8 cellular contexts compared by ENCODE assay signal in genomic region chrX:150983526-150984163, GRCh38. TPM values are rescaled to one million over a fixed set of nuclear protein-coding genes. Genes with fewer than 3 reads are reported as not detected.
DNase-seq lines count a peak whose midpoint lies in the region; ATAC-seq, FAIRE-seq and TF ChIP-seq lines count a peak whose summit lies in the region.

No MANE protein-coding gene starts in this region.

- 26% methylated on average over 20 of the region's 95 CpGs; no CpG with 5 or more reads in 1 of the 2 experiments for WGBS in IMR-90 (ENCODE audit: extremely low coverage in 2 of 2, insufficient read length in 1 of 2), 2 experiments
- WGBS in H1 (ENCODE audit: extremely low coverage in 1 of 2, insufficient coverage in 1 of 2, insufficient read length in 1 of 2, insufficient replicate concordance in 2 of 2, low coverage in 1 of 2, low lambda C conversion rate in 2 of 2, missing lambda C conversion rate in 1 of 2), 2 experiments = 4% methylated on average over 15 of the region's 95 CpGs; no CpG with 5 or more reads in 1 of the 2 experiments
- WGBS in prostate gland = 0% methylated on average over 32 of the region's 95 CpGs

- H2AK9ac ChIP-seq in IMR-90 (replicated peaks; ENCODE audit: low read depth, low read length, poor library complexity) = no peak overlapping the region

- H3K56ac ChIP-seq in IMR-90 (ENCODE audit: extremely low read depth, insufficient read depth, low read length) (no peak overlapping the region), H1 (replicated peaks; ENCODE audit: insufficient read length, low read depth, low read length) (no peak overlapping the region)

- H3K4ac ChIP-seq in IMR-90 (ENCODE audit: low read depth, low read length) (no peak overlapping the region), H1 (replicated peaks; ENCODE audit: insufficient read length, low read depth, low read length) (no peak overlapping the region)

- H3K9me1 ChIP-seq in IMR-90 (ENCODE audit: insufficient read depth, low read length) = no peaks in the 10 kb centered on the region

- H3K23ac ChIP-seq in IMR-90 (ENCODE audit: low read depth, low read length) (no peak overlapping the region), H1 (ENCODE audit: insufficient read length) (no peak overlapping the region)

- TF ChIP-seq RAD21 in IMR-90 (IDR thresholded peaks at IDR 0.05; ENCODE audit: low read length) (no peak), H1 (IDR thresholded peaks at IDR 0.05 in 1 of 2, conservative IDR thresholded peaks at IDR 0.05 in 1 of 2; ENCODE audit: low read depth in 2 of 2, low read length in 2 of 2) (no peak)

- H3K79me1 ChIP-seq in IMR-90 (ENCODE audit: low read depth in 1 of 2, low read length in 2 of 2) = peaks cover 0 to 5% of the 10 kb centered on the region in 2 experiments; a peak in 2 of 4 replicates
- H3K79me1 ChIP-seq in H1 (ENCODE audit: low read depth, low read length) = no peaks in the 10 kb centered on the region

- H3K36me3 ChIP-seq in GM06990 (ENCODE audit: control insufficient read depth, insufficient read depth, low read length) (no peaks in the 10 kb centered on the region), IMR-90 (ENCODE audit: control insufficient read depth, insufficient read depth, low read length) (peaks cover 4% of the 10 kb centered on the region), H1 (ENCODE audit: control insufficient read depth in 2 of 4, insufficient read depth in 4 of 4, low read length in 3 of 4) (peaks cover 4 to 26% (median 19%) of the 10 kb centered on the region in 4 experiments; a peak in 6 of 8 replicates), prostate gland (no peaks in the 10 kb centered on the region)

- H3K9ac ChIP-seq in IMR-90 (ENCODE audit: low read depth, low read length) (no peak overlapping the region), H1 (replicated peaks in 1 of 4; ENCODE audit: extremely low read depth in 1 of 4, low read depth in 3 of 4, low read length in 3 of 4) (peak overlapping the region; percentile 65 to 96 (median 75))

- no peaks in the 10 kb centered on the region for H3K4me1 ChIP-seq in IMR-90 (ENCODE audit: control insufficient read depth, insufficient read depth, low read length)
- peaks cover 0 to 6% (median 0%) of the 10 kb centered on the region in 4 experiments; a peak in 2 of 7 replicates for H3K4me1 ChIP-seq in H1 (replicated peaks in 1 of 4; ENCODE audit: control insufficient read depth in 3 of 4, insufficient read depth in 4 of 4, low read length in 3 of 4)
- no peaks in the 10 kb centered on the region for H3K4me1 ChIP-seq in prostate gland (replicated peaks)

- ATAC-seq in GM21515 (IDR thresholded peaks at IDR 0.05; ENCODE audit: unreplicated experiment) (peak; percentile 23), IMR-90 (ENCODE audit: low read depth) (peak; percentile 25)

- H2BK120ac ChIP-seq in IMR-90 (ENCODE audit: low read depth, low read length) (no peak overlapping the region), H1 (replicated peaks; ENCODE audit: low read depth, low read length) (no peak overlapping the region)

- H3K9me3 ChIP-seq in IMR-90 (ENCODE audit: control insufficient read depth, insufficient read depth, low read length) (no peaks in the 10 kb centered on the region), H1 (ENCODE audit: insufficient read depth in 2 of 2, low read depth in 1 of 2, low read length in 1 of 2) (no peaks in the 10 kb centered on the region), prostate gland (no peaks in the 10 kb centered on the region)

- no peak overlapping the region for H4K8ac ChIP-seq in IMR-90 (ENCODE audit: low read depth in 2 of 2, low read length in 2 of 2)
- H4K8ac ChIP-seq in H1 (ENCODE audit: extremely low read depth, insufficient read depth, low read length) = peak overlapping the region; percentile 25; the same call in 1 of the 2 replicates

- POLR2A ChIA-PET in IMR-90 (lab: Charles Lee; ENCODE audit: unreplicated experiment) = no interaction called here
- POLR2A ChIA-PET in H1 (lab: Charles Lee; ENCODE audit: partially characterized antibody) = interaction anchor here (0.9 to 4.0 kb wide), 5 partner anchors 9 to 212 kb away, joined by 3 to 51 read pairs (median 3); no protein-coding TSS in a partner anchor

- H4K91ac ChIP-seq in IMR-90 (ENCODE audit: insufficient read depth, low read depth, low read length) (no peak overlapping the region), H1 (replicated peaks; ENCODE audit: insufficient read length, low read length) (no peak overlapping the region)

- no peak overlapping the region for H2AK5ac ChIP-seq in IMR-90 (ENCODE audit: low read depth, low read length)
- no peak overlapping the region for H2AK5ac ChIP-seq in H1 (ENCODE audit: low read depth, low read length)

- peaks cover 6% of the 10 kb centered on the region; the same call in 1 of the 2 replicates for H3K23me2 ChIP-seq in H1 (ENCODE audit: low read depth, low read length)

- H4K5ac ChIP-seq in IMR-90 (ENCODE audit: low read depth, low read length) (no peak overlapping the region), H1 (ENCODE audit: insufficient read length, low read depth, low read length) (no peak overlapping the region)

- no peaks in the 10 kb centered on the region for H4K20me1 ChIP-seq in IMR-90 (ENCODE audit: insufficient read depth, low read length)
- H4K20me1 ChIP-seq in H1 (replicated peaks in 1 of 2; ENCODE audit: control insufficient read depth in 1 of 2, insufficient read depth in 2 of 2, low read length in 2 of 2) = peaks cover 3 to 10% of the 10 kb centered on the region in 2 experiments

- H3K4me2 ChIP-seq in IMR-90 (ENCODE audit: low read depth, low read length) (no peak overlapping the region), H1 (ENCODE audit: insufficient read depth in 1 of 2, low read depth in 2 of 2, low read length in 2 of 2) (peak overlapping the region in 1 of 2 experiments; percentile 28)

- no peak overlapping the region for H2BK20ac ChIP-seq in IMR-90 (ENCODE audit: low read depth, low read length)
- H2BK20ac ChIP-seq in H1 (ENCODE audit: low read length) = no peak overlapping the region

- DNase-seq in GM06990 (ENCODE audit: extremely low read depth, insufficient read length) (no peak), IMR-90 (no peak), H1 (ENCODE audit: low read depth in 1 of 2, low spot score in 2 of 2) (no peak), prostate gland (ENCODE audit: low spot score) (no peak), hepatic stellate cell (ENCODE audit: low spot score) (no peak), DMS79 (lab: John Stamatoyannopoulos, UW) (no peak)
- DNase-seq in stimulated activated CD4-positive, alpha-beta T cell treated with anti-CD3 and anti-CD28 coated beads, Interleukin-4, amount 100 ng/mL, for 24 hours = no peak

- H3K18ac ChIP-seq in IMR-90 (ENCODE audit: low read depth, low read length) (no peak overlapping the region), H1 (ENCODE audit: extremely low read depth, low read length) (no peak overlapping the region)

- in situ Hi-C loops in IMR-90 (cut with MboI; ENCODE audit: low sequenced_read_pairs) = loop anchor here (10.0 kb wide), 2 partner anchors 89 to 209 kb away; partner anchors contain the start of gene CD99L2

- H2BK5ac ChIP-seq in IMR-90 (ENCODE audit: low read depth, low read length, poor library complexity, severe bottlenecking) (no peak overlapping the region), H1 (ENCODE audit: low read depth, low read length) (no peak overlapping the region)

- TF ChIP-seq CTCF in GM06990 (IDR thresholded peaks at IDR 0.05; ENCODE audit: insufficient read depth, low read length, poor library complexity, severe bottlenecking) (no peak), IMR-90 (conservative IDR thresholded peaks at IDR 0.05; ENCODE audit: low read depth, low read length) (no peak), H1 (IDR thresholded peaks at IDR 0.05; ENCODE audit: control extremely low read depth in 1 of 3, insufficient read depth in 1 of 3, low read depth in 1 of 3, low read length in 3 of 3) (no peak), prostate gland (IDR thresholded peaks at IDR 0.05) (no peak)

- TF ChIP-seq EP300 in H1 (IDR thresholded peaks at IDR 0.05; ENCODE audit: borderline replicate concordance in 1 of 2, low read depth in 2 of 2, low read length in 2 of 2) = no peak

- H3K4me3 ChIP-seq in GM06990 (replicated peaks; ENCODE audit: low read depth, low read length) = peak overlapping the region; percentile 70
- peak overlapping the region; percentile 56 for H3K4me3 ChIP-seq in IMR-90 (ENCODE audit: insufficient read depth, low read depth, low read length)
- H3K4me3 ChIP-seq in H1 (ENCODE audit: extremely low read depth in 1 of 4, insufficient read depth in 2 of 4, low read depth in 3 of 4, low read length in 4 of 4) = peak overlapping the region; percentile 45 to 87 (median 59)
- H3K4me3 ChIP-seq in prostate gland = peak overlapping the region; percentile 39 to 41

- no peak for FAIRE-seq in H1 (lab: Jason Lieb, UNC)

- no peak for TF ChIP-seq POLR2A in IMR-90 (IDR thresholded peaks at IDR 0.05; ENCODE audit: low read depth, low read length)
- no peak for TF ChIP-seq POLR2A in H1 (IDR thresholded peaks at IDR 0.05; ENCODE audit: control extremely low read depth in 1 of 2, low read depth in 2 of 2, low read length in 2 of 2)
- no peak for TF ChIP-seq POLR2A in prostate gland (IDR thresholded peaks at IDR 0.05)

- BruUV-seq in IMR-90 (replicated peaks; lab: Mats Ljungman, UMichigan) = no TSS peak

- peaks cover 0 to 21% of the 10 kb centered on the region in 2 experiments; a peak in 3 of 4 replicates for H3K79me2 ChIP-seq in H1 (ENCODE audit: control insufficient read depth in 1 of 2, insufficient read depth in 2 of 2, low read length in 2 of 2)

- H3K27ac ChIP-seq in IMR-90 (ENCODE audit: insufficient read depth, low read length) (peak overlapping the region; percentile 41; the same call in 1 of the 2 replicates), H1 (ENCODE audit: low read depth, low read length) (peak overlapping the region; percentile 77; the same call in 1 of the 2 replicates), prostate gland (peak overlapping the region; percentile 36 to 56)

- no peak overlapping the region for H2BK15ac ChIP-seq in IMR-90 (ENCODE audit: low read depth, low read length)
- H2BK15ac ChIP-seq in H1 (ENCODE audit: low read length) = no peak overlapping the region

- H3K27me3 ChIP-seq in GM06990 (replicated peaks; ENCODE audit: control insufficient read depth, insufficient read depth, low read length) = no peaks in the 10 kb centered on the region
- no peaks in the 10 kb centered on the region for H3K27me3 ChIP-seq in IMR-90 (ENCODE audit: control insufficient read depth, insufficient read depth, low read length)
- H3K27me3 ChIP-seq in H1 (replicated peaks in 1 of 4; ENCODE audit: control insufficient read depth in 3 of 4, extremely low read depth in 1 of 4, insufficient read depth in 3 of 4, low read length in 3 of 4) = peaks cover 0 to 2% (median 0%) of the 10 kb centered on the region in 4 experiments; a peak in 1 of 7 replicates
- no peaks in the 10 kb centered on the region for H3K27me3 ChIP-seq in prostate gland (replicated peaks; ENCODE audit: insufficient read depth)

- H3K14ac ChIP-seq in IMR-90 (replicated peaks; ENCODE audit: low read depth, low read length) (no peak overlapping the region), H1 (ENCODE audit: insufficient read length) (no peak overlapping the region)

- dilution Hi-C loops in IMR-90 (cut with HindIII; ENCODE audit: low sequenced_read_pairs, unreplicated experiment) = no loop called here

- peak overlapping the region; percentile 79 for H2AFZ ChIP-seq in IMR-90 (replicated peaks; ENCODE audit: low read length, poor library complexity)
- H2AFZ ChIP-seq in H1 (ENCODE audit: low read length) = no peak overlapping the region

- CTCF ChIA-PET in IMR-90 (lab: Yijun Ruan, JAX) (no interaction called here), H1 (lab: Charles Lee; ENCODE audit: partially characterized antibody) (no interaction called here)

- no peak overlapping the region for H2BK12ac ChIP-seq in H1 (ENCODE audit: low read depth, low read length)

- intact Hi-C loops in IMR-90 (cut with micrococcal nuclease) = loop anchor here (1.0 to 10.0 kb wide), 3 partner anchors 84 to 1049 kb away; partner anchors contain the start of gene EOLA2
- intact Hi-C loops in prostate gland (cut with DNase I) = no loop called here

RNA-seq across cellular contexts. Expression of gene HMGB3, which starts 0.5 kb away (rescaled TPM):
- total RNA-seq in IMR-90 (2012; rRNA removed) (14.7 and 23.3 TPM in 2 replicates), prostate gland (10 to 100 TPM in 1 of 2 donors, 1 to 10 TPM in 1; 7.5 to 11.8 TPM)
- polyA plus RNA-seq in IMR-90 (2012; rRNA removed) (15.7 and 21.3 TPM in 2 replicates), H1 (2011; rRNA removed) (34.1 and 55.8 TPM in 2 replicates)
- 1.4 and 10.6 TPM in 2 replicates for polyA plus RNA-seq in IMR-90 (2012; cell fraction: cytosol; rRNA removed)
- polyA plus RNA-seq in IMR-90 (2012; cell fraction: nucleus; rRNA removed; ENCODE audit: low replicate concordance) = 0.51 and 4.2 TPM in 2 replicates
- 340 and 346 TPM in 2 replicates for total RNA-seq in H1 (2021; fragmentation: NEBNext Ultra II Directional; extraction: Animal tissue kit (Norgen Biotek cat#: 25700))
- 75.2 TPM for polyA plus RNA-seq in H1 (2011; cell fraction: cytosol; rRNA removed)
- polyA plus RNA-seq in H1 (2011; cell fraction: nucleus; rRNA removed) = 17.0 TPM
- polyA plus RNA-seq in H1 (2012, experiment 1 of 2) = 179 to 527 TPM (median 189 TPM) in 4 replicates
- polyA plus RNA-seq in H1 (2012, experiment 2 of 2) = 50.1 TPM
- 237 TPM for polyA plus RNA-seq in H1 (2013, experiment 1 of 2)
- polyA plus RNA-seq in H1 (2013, experiment 2 of 2) = 238 TPM
- polyA minus RNA-seq in H1 (2011; rRNA and poly(A)+ RNA removed) = 60.8 and 61.3 TPM in 2 replicates
- polyA minus RNA-seq in H1 (2011; cell fraction: cytosol; rRNA and poly(A)+ RNA removed) = 57.7 TPM
- polyA minus RNA-seq in H1 (2011; cell fraction: nucleus; rRNA and poly(A)+ RNA removed) = 46.2 TPM

Comparison
In these comparisons a context has a peak if more than half of its experiments do, and no peak if none do; other contexts are left out.
1. RNA of gene HMGB3, which starts 0.5 kb away (total RNA-seq): 340 to 346 TPM in H1; 14.7 to 23.3 TPM in IMR-90 and 7.5 to 11.8 TPM in prostate gland; every median in the first group is over 10 times any median in the second.
2. Peak in every context shown above with its lines, with median percentiles within 50 percentile points of each other: H3K4me3 ChIP-seq and H3K27ac ChIP-seq.